In genomic region chrX:108396188-108396885, GRCh38 we compare ENCODE assay signal across 1 cellular context.
TF ChIP-seq lines count a peak whose summit lies in the region.

No MANE protein-coding gene starts in this region.

TF ChIP-seq in GM23338, 12 proteins besides CTCF, POLR2A, EP300 and RAD21 (continued from another document):
- TF ChIP-seq ZNF462 (CRISPR knock-in tag; IDR thresholded peaks at IDR 0.05) (no peak), ZNF114 (CRISPR knock-in tag; IDR thresholded peaks at IDR 0.05) (no peak), STAT1 (IDR thresholded peaks at IDR 0.05; ENCODE audit: unreplicated experiment) (no peak), REST (IDR thresholded peaks at IDR 0.05; ENCODE audit: unreplicated experiment) (no peak), NANOG (IDR thresholded peaks at IDR 0.05; ENCODE audit: borderline replicate concordance) (no peak)
